19 cellular contexts compared by ENCODE assay signal in the genomic region with DNA sequence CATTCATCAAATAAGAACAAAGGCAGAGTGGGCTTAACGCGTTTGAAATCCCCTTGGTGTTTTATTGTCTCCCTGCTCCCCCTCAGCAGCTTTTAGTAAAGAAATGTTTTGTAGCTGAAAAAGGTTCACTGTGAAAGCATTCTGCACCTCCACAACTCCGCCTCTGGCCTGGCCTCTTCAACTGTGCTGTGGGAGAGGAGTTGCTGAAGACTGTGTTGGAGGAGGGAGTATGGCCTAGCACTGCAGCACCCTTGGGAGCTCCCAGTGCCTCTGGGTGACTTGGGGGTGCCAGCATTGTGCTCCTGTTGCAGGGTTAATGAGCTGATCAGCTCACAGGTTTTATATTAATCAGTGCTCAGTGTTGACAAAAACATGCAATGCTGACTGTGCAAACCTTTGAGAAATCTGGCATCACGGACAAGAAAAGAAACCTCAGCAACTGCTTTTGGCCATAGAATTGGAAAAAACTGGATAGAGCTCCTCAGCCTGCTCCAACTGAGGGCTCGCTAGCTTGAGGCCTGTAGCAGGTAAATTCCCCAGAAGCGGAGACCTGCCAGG. TPM values are rescaled to one million over a fixed set of nuclear protein-coding genes. Genes with fewer than 3 reads are reported as not detected.
"Had no signal": no experiment of that assay in that cellular context is flagged by ENCODE, and none has a peak within 500 bp of the region (broad histone marks: within the 10 kb centered on the region; RNA-seq: fewer than 3 reads in every experiment).

No MANE protein-coding gene starts in this region.

- H3K27ac ChIP-seq: epithelial cell of prostate, neutrophil had no signal

- H3K4me3 Mint-ChIP-seq: activated CD4-positive, alpha-beta T cell treated with anti-CD3 and anti-CD28 coated beads, Interleukin-2, amount 10 ng/mL, durations not matched to agents 24 days and 14 days; activated CD8-positive, alpha-beta T cell treated with anti-CD3 and anti-CD28 coated beads, Interleukin-2, amount 10 ng/mL, durations not matched to agents 7 days and 5 days; activated T-cell treated with anti-CD3 and anti-CD28 coated beads, Interleukin-2, amount 50 U/mL, for 72 hours; naive B cell had no signal

- H3K36me3 ChIP-seq: neutrophil had no signal

- H3K4me3 ChIP-seq: body of pancreas had no signal

- H3K4me1 Mint-ChIP-seq: activated CD4-positive, alpha-beta T cell treated with anti-CD3 and anti-CD28 coated beads, Interleukin-2, amount 10 ng/mL, durations not matched to agents 24 days and 14 days; naive B cell had no signal

- H3K9me3 ChIP-seq: body of pancreas, neutrophil had no signal

- FAIRE-seq: small intestine had no signal

- H3K27ac Mint-ChIP-seq: activated CD4-positive, alpha-beta T cell treated with anti-CD3 and anti-CD28 coated beads, Interleukin-2, amount 10 ng/mL, durations not matched to agents 24 days and 14 days; activated CD8-positive, alpha-beta T cell treated with anti-CD3 and anti-CD28 coated beads, Interleukin-2, amount 10 ng/mL, durations not matched to agents 7 days and 5 days; activated naive CD4-positive, alpha-beta T cell treated with anti-CD3 and anti-CD28 coated beads, Interleukin-2, amount 50 U/mL, for 72 hours; activated T-cell treated with anti-CD3 and anti-CD28 coated beads, Interleukin-2, amount 50 U/mL, for 72 hours; naive B cell had no signal

- DNase-seq: activated CD4-positive, alpha-beta T cell treated with anti-CD3 and anti-CD28 coated beads, Interleukin-2, amount 10 ng/mL, durations not matched to agents 24 days and 14 days; activated CD4-positive, CD25-positive, alpha-beta regulatory T cell; activated CD8-positive, alpha-beta memory T cell treated with anti-CD3 and anti-CD28 coated beads, Interleukin-2, amount 50 U/mL, for 48 hours; activated CD8-positive, alpha-beta T cell treated with anti-CD3 and anti-CD28 coated beads, Interleukin-2, amount 10 ng/mL, durations not matched to agents 7 days and 5 days; activated gamma-delta T cell; activated T-cell treated with anti-CD3 and anti-CD28 coated beads, Interleukin-2, amount 50 U/mL, for 72 hours; amniotic stem cell; body of pancreas; effector memory CD4-positive, alpha-beta T cell; foreskin melanocyte; naive B cell; small intestine; stimulated activated CD4-positive, alpha-beta T cell treated with anti-CD3 and anti-CD28 coated beads, Interleukin-4, amount 100 ng/mL, for 24 hours; stimulated activated naive CD4-positive, alpha-beta T cell; trophoblast cell had no signal

- H3K27me3 ChIP-seq: body of pancreas had no signal

- ATAC-seq: activated CD8-positive, alpha-beta T cell treated with anti-CD3 and anti-CD28 coated beads, Interleukin-2, amount 10 ng/mL, durations not matched to agents 7 days and 5 days; activated naive CD4-positive, alpha-beta T cell treated with anti-CD3 and anti-CD28 coated beads, Interleukin-2, amount 50 U/mL, for 72 hours; activated T-cell treated with anti-CD3 and anti-CD28 coated beads, Interleukin-2, amount 50 U/mL, for 72 hours; body of pancreas had no signal

- H3K27me3 Mint-ChIP-seq: activated CD4-positive, alpha-beta T cell treated with anti-CD3 and anti-CD28 coated beads, Interleukin-2, amount 10 ng/mL, durations not matched to agents 24 days and 14 days had no signal

RNA-seq across cellular contexts. Expression of gene TSPAN9, which starts 14.6 kb away (rescaled TPM):
- total RNA-seq: activated CD8-positive, alpha-beta T cell treated with anti-CD3 and anti-CD28 coated beads, Interleukin-2, amount 10 ng/mL, durations not matched to agents 7 days and 5 days; T-helper 2 cell treated with Interferon-gamma antibody and Interleukin-4, amounts not matched to agents 100 ng/mL and 5 ng/mL, for 36 hours had no signal
